28 cellular contexts compared by ENCODE assay signal in the genomic region with DNA sequence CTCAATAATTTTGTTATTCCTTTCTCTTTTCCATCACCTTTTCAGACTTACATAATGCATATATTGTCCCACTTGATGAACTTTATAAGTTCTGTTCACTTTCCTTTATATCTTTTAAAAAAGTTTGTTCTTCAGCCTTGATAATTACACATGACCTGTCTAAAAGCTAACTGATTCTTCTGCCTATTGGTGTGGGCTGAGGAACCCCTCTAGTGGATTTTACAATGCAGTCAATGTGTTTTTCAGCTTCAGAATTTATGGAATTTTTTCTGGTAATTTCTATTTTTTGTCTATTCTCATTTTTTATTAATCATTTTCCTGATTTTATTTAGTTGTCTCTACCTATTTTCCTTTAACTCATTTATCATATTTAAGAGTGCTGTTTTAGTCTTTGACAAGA. TPM values are rescaled to one million over a fixed set of nuclear protein-coding genes. Genes with fewer than 3 reads are reported as not detected.
"Had no signal": no experiment of that assay in that cellular context is flagged by ENCODE, and none has a peak within 500 bp of the region (broad histone marks: within the 10 kb centered on the region; RNA-seq: fewer than 3 reads in every experiment).

No MANE protein-coding gene starts in this region.

- H3K36me3 Mint-ChIP-seq: mesothelial cell of epicardium had no signal

- H3K4me3 ChIP-seq: coronary artery, esophagus squamous epithelium, gastrocnemius medialis, left lung, lower lobe of right lung had no signal

- H3K27ac Mint-ChIP-seq: effector memory CD8-positive, alpha-beta T cell; endodermal cell; mesothelial cell of epicardium; naive thymus-derived CD4-positive, alpha-beta T cell had no signal

- H3K36me3 ChIP-seq: esophagus squamous epithelium, gastrocnemius medialis, lower lobe of right lung had no signal

- H3K4me3 Mint-ChIP-seq: effector memory CD8-positive, alpha-beta T cell; endodermal cell; mesothelial cell of epicardium; naive thymus-derived CD4-positive, alpha-beta T cell had no signal

- H3K4me1 ChIP-seq: esophagus squamous epithelium, gastrocnemius medialis, lower lobe of right lung had no signal

- H3K9me3 ChIP-seq: esophagus squamous epithelium, gastrocnemius medialis, left lung, lower lobe of right lung had no signal

- DNase-seq: effector CD8-positive, alpha-beta T cell; effector memory CD8-positive, alpha-beta T cell; endodermal cell; esophagus squamous epithelium; foreskin fibroblast; foreskin melanocyte; gastrocnemius medialis; glutamatergic neuron; head of caudate nucleus; heart right ventricle; hippocampal formation; left cardiac atrium; left lung; left ventricle myocardium superior; lower lobe of right lung; mesenchymal stem cell; naive thymus-derived CD4-positive, alpha-beta T cell had no signal

- ATAC-seq: effector memory CD8-positive, alpha-beta T cell; esophagus mucosa; gastrocnemius medialis; heart right ventricle; left cardiac atrium; left lung; left ventricle myocardium superior; lower lobe of right lung; naive thymus-derived CD4-positive, alpha-beta T cell had no signal

- H3K27ac ChIP-seq: coronary artery, epithelial cell of prostate, esophagus squamous epithelium, gastrocnemius medialis, heart right ventricle, lower lobe of right lung had no signal

- H3K9me3 Mint-ChIP-seq: endodermal cell had no signal

- H3K4me1 Mint-ChIP-seq: endodermal cell; mesothelial cell of epicardium; naive thymus-derived CD4-positive, alpha-beta T cell had no signal

- H3K27me3 ChIP-seq: esophagus squamous epithelium, gastrocnemius medialis, heart right ventricle, left lung had no signal

RNA-seq across cellular contexts. Expression of a gene that starts 7.5 kb away (rescaled TPM):
- total RNA-seq: dermis microvascular lymphatic vessel endothelial cell, endodermal cell, glomerular endothelial cell, kidney epithelial cell, lung microvascular endothelial cell, mesothelial cell of epicardium had no signal

RNA-seq across cellular contexts. Expression of a gene that starts 57.7 kb away (rescaled TPM):
- total RNA-seq: dermis microvascular lymphatic vessel endothelial cell, endodermal cell, esophagus mucosa, esophagus squamous epithelium, gastrocnemius medialis, glomerular endothelial cell, heart right ventricle, kidney epithelial cell, left cardiac atrium, left ventricle myocardium superior, lower leg skin, lung microvascular endothelial cell, mesenteric fat pad, mesothelial cell of epicardium, mucosa of gallbladder had no signal
